ENCODE assay signal across 11 cellular contexts in the genomic region with DNA sequence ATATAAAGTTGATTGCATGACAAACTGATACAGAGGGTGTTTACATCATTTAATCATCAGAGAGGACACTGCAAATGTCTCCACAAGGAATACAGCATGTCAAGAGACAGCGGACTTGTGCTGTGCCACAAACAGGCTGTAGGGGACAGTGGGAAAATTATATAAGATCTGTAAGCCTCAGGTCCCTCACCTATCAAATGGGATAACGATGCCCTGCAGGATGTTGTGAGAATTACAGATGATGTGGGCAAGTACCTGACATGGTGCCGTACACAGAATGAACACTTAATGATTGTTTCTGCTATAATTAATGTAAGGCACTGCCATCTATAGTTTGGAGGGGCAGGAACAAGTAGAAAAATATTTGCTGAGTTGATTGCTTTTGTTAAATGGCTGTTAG.
DNase-seq lines count a peak whose midpoint lies in the region; TF ChIP-seq lines count a peak whose summit lies in the region.
"Had no signal": no experiment of that assay in that cellular context is flagged by ENCODE, and none has a peak within 500 bp of the region (broad histone marks: within the 10 kb centered on the region; RNA-seq: fewer than 3 reads in every experiment).

No MANE protein-coding gene starts in this region.

- H3F3A ChIP-seq in SK-N-SH (replicated peaks; ENCODE audit: insufficient read depth) = no peaks in the 10 kb centered on the region

- H3K79me2 ChIP-seq in KMS-11 (ENCODE audit: insufficient read depth, low read depth) (peaks cover 81% of the 10 kb centered on the region), SK-N-SH (ENCODE audit: insufficient read depth) (no peaks in the 10 kb centered on the region)

- TF ChIP-seq RAD21 in SK-N-SH (IDR thresholded peaks at IDR 0.05; ENCODE audit: low read length) = no peak

- TF ChIP-seq EP300 in SK-N-SH (IDR thresholded peaks at IDR 0.05; ENCODE audit: borderline replicate concordance in 1 of 2, low read depth in 1 of 2, low read length in 1 of 2) = no peak

- H3K4me3 Mint-ChIP-seq in Calu3 (ENCODE audit: low read depth, unreplicated experiment) = peak overlapping the region; percentile 36
- H3K4me3 Mint-ChIP-seq: activated T-cell treated with anti-CD3 and anti-CD28 coated beads, Interleukin-2, amount 50 U/mL, for 4 hours had no signal

- CTCF ChIA-PET in Calu3 (lab: Charles Lee) (no interaction called here), SK-N-SH (lab: Yijun Ruan, JAX) (interaction anchor here (1.7 kb wide), 1 partner anchor 33 kb away, joined by 4 read pairs; no protein-coding TSS in a partner anchor)

- no peak overlapping the region for H3K4me3 ChIP-seq in KMS-11 (IDR thresholded peaks at IDR 0.05; ENCODE audit: insufficient read depth, low read depth, low read length)
- no peak overlapping the region for H3K4me3 ChIP-seq in mucosa of rectum (ENCODE audit: low read length in 2 of 2)
- no peak overlapping the region for H3K4me3 ChIP-seq in SK-N-SH (ENCODE audit: low read depth in 2 of 2, low read length in 1 of 2)

- peak; percentile 22 for DNase-seq in Calu3
- peak; percentile 25 for DNase-seq in SK-MEL-5 (ENCODE audit: low read depth, low spot score)
- no peak for DNase-seq in CD1c-positive myeloid dendritic cell (ENCODE audit: extremely low spot score)
- no peak for DNase-seq in SK-N-SH
- DNase-seq in stimulated activated naive CD4-positive, alpha-beta T cell (lab: John Stamatoyannopoulos, UW) = no peak
- DNase-seq in AML-193 (lab: John Stamatoyannopoulos, UW) = no peak
- DNase-seq: activated T-cell treated with anti-CD3 and anti-CD28 coated beads, Interleukin-2, amount 50 U/mL, for 4 hours; midbrain; NCI-H1436 treated with DMSO at 0.1 percent for 48 hours had no signal

- H3K9ac ChIP-seq in KMS-11 (no peak overlapping the region), mucosa of rectum (ENCODE audit: low read depth in 1 of 2, low read length in 2 of 2) (no peak overlapping the region), SK-N-SH (no peak overlapping the region)

- H3K4me2 ChIP-seq in KMS-11 (peak overlapping the region; percentile 58; the same call in 1 of the 2 replicates), SK-N-SH (no peak overlapping the region)

- H3K9me3 ChIP-seq in mucosa of rectum (ENCODE audit: control insufficient read depth in 2 of 2, low read length in 2 of 2) (no peaks in the 10 kb centered on the region), SK-N-SH (no peaks in the 10 kb centered on the region)

- in situ Hi-C loops in SK-MEL-5 (cut with HindIII; ENCODE audit: low pct_unique_long_range_greater_than_20kb, low sequenced_read_pairs) = no loop called here

- no peak for TF ChIP-seq CTCF in Calu3 (IDR thresholded peaks at IDR 0.05; ENCODE audit: unreplicated experiment)
- TF ChIP-seq CTCF in KMS-11 (conservative IDR thresholded peaks at IDR 0.05; ENCODE audit: low read depth, low read length) = no peak; the same call in 1 of the 2 replicates
- no peak for TF ChIP-seq CTCF in SK-N-SH (IDR thresholded peaks at IDR 0.05)

- H3K27me3 ChIP-seq in KMS-11 (ENCODE audit: insufficient read depth, low read depth) (no peaks in the 10 kb centered on the region), mucosa of rectum (ENCODE audit: control insufficient read depth in 2 of 2, insufficient read depth in 2 of 2, low read length in 2 of 2) (no peaks in the 10 kb centered on the region), SK-N-SH (ENCODE audit: insufficient read depth) (no peaks in the 10 kb centered on the region)

- peak overlapping the region; percentile 72 for H3K27ac Mint-ChIP-seq in Calu3 (ENCODE audit: unreplicated experiment)

- H4K20me1 ChIP-seq in KMS-11 (ENCODE audit: insufficient read depth) = 0 out of 2 replicates have a peak, but pooled peaks cover 5% of the 10 kb centered on the region
- no peaks in the 10 kb centered on the region for H4K20me1 ChIP-seq in SK-N-SH (ENCODE audit: insufficient read depth)

- H3K36me3 ChIP-seq in KMS-11 (ENCODE audit: insufficient read depth) (peaks cover 4% of the 10 kb centered on the region; the same call in 1 of the 2 replicates), mucosa of rectum (ENCODE audit: control insufficient read depth in 2 of 2, insufficient read depth in 2 of 2, low read length in 2 of 2) (no peaks in the 10 kb centered on the region), SK-N-SH (replicated peaks in 1 of 2; ENCODE audit: control insufficient read depth in 1 of 2, insufficient read depth in 2 of 2, low read length in 1 of 2) (no peaks in the 10 kb centered on the region)

- H3K9me3 Mint-ChIP-seq in Calu3 (ENCODE audit: low read depth, unreplicated experiment) = no peaks in the 10 kb centered on the region
- H3K9me3 Mint-ChIP-seq: activated T-cell treated with anti-CD3 and anti-CD28 coated beads, Interleukin-2, amount 50 U/mL, for 4 hours had no signal

- intact Hi-C loops in Calu3 (cut with micrococcal nuclease; ENCODE audit: unreplicated experiment) = loop anchor here (2.0 to 5.0 kb wide), 4 partner anchors 20 to 132 kb away; no protein-coding TSS in a partner anchor

- H3K27ac ChIP-seq in KMS-11 = peak overlapping the region; percentile 85; the same call in 1 of the 2 replicates
- H3K27ac ChIP-seq in mucosa of rectum (ENCODE audit: low read depth in 2 of 2, low read length in 2 of 2) = peak overlapping the region; percentile 72 to 73
- no peak overlapping the region for H3K27ac ChIP-seq in SK-N-SH (ENCODE audit: low read depth in 2 of 2, low read length in 1 of 2)

- H2AFZ ChIP-seq in KMS-11 (ENCODE audit: low read depth) (no peak overlapping the region), SK-N-SH (ENCODE audit: low read depth) (no peak overlapping the region)

- no peaks in the 10 kb centered on the region for H3K9me2 ChIP-seq in SK-N-SH

- H3K27me3 Mint-ChIP-seq in Calu3 (ENCODE audit: unreplicated experiment) = no peaks in the 10 kb centered on the region

- POLR2A ChIA-PET in SK-N-SH (lab: Yijun Ruan, JAX) = no interaction called here

- BruUV-seq in Calu3 (replicated peaks; lab: Mats Ljungman, UMichigan) = no TSS peak

- H3K4me1 ChIP-seq in KMS-11 (ENCODE audit: low read depth, poor library complexity, severe bottlenecking) = peaks cover 90% of the 10 kb centered on the region
- peaks cover 0 to 14% of the 10 kb centered on the region in 2 donors for H3K4me1 ChIP-seq in mucosa of rectum (ENCODE audit: control insufficient read depth in 2 of 2, insufficient read depth in 2 of 2, low read length in 2 of 2)
- H3K4me1 ChIP-seq in SK-N-SH (ENCODE audit: control insufficient read depth in 1 of 2, insufficient read depth in 2 of 2, low read depth in 1 of 2, low read length in 1 of 2) = no peaks in the 10 kb centered on the region

- WGBS in SK-N-SH (ENCODE audit: low lambda C conversion rate) = 53% methylated on average over 3 of the region's 3 CpGs

- H3K4me1 Mint-ChIP-seq in Calu3 (ENCODE audit: low read depth, unreplicated experiment) = peaks cover 42% of the 10 kb centered on the region

- H3K36me3 Mint-ChIP-seq in Calu3 (ENCODE audit: insufficient read depth, unreplicated experiment) = peaks cover 12% of the 10 kb centered on the region

TF ChIP-seq in SK-N-SH, 30 proteins besides CTCF, POLR2A, EP300 and RAD21:
- TF ChIP-seq GATA2 (CRISPR knock-in tag; IDR thresholded peaks at IDR 0.05) (no peak), ELF1 (IDR thresholded peaks at IDR 0.05) (no peak)

Comparison
In these comparisons a context has a peak if more than half of its experiments do, and no peak if none do; other contexts are left out.
1. DNase-seq: peak in Calu3 (single experiment) and SK-MEL-5 (single experiment); none in CD1c-positive myeloid dendritic cell (single experiment), SK-N-SH (single experiment), stimulated activated naive CD4-positive, alpha-beta T cell (0 of 6) and AML-193 (0 of 2).
2. H3K27ac ChIP-seq: peak in KMS-11 (single experiment) and mucosa of rectum (2 of 2); none in SK-N-SH (0 of 2).